In the genomic region with DNA sequence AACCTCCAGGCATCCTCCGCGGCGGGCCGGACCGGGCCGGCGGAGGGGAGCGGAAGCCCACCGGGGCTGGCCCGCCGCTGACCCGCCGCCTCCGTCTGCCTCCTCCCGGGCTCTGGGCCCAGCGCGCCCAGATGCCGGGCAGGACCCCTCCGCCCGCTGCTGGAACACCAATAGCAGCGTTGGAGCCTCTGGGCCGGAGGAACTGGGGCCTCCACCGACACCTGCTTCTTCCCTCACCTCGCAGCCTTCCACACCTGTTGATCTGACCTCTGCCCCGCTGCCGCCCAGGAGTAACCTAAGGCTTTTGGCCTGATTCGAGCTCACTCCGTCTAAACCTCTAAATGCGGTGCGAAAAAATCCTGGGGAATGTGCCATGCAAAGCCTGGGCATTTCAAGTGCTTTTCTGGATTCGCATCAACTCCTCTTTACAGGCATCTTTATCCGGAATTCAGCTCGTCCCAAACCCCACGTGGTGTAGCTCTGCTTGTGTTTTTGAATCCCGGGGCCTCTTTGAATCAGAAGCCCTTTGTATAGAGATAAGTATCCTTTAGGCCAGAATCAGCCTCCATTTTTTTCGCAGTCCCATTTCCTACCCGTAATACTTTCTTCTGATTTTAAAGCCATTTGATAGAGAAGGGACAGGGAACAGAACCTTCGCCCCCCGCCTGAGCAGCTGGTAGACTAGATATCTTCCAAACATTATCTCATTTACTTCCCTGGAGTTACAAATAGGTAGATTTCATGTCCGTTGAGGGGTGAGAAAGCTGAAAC, we compare ENCODE assay signal across 8 cellular contexts. TPM values are rescaled to one million over a fixed set of nuclear protein-coding genes. Genes with fewer than 3 reads are reported as not detected.
A peak's percentile ranks its signal among the peaks of the same experiment; 100 is the strongest.
DNase-seq lines count a peak whose midpoint lies in the region; ATAC-seq and TF ChIP-seq lines count a peak whose summit lies in the region.

No MANE protein-coding gene starts in this region.

- peaks cover 16% of the 10 kb centered on the region for H4K20me1 ChIP-seq in Loucy (ENCODE audit: insufficient read depth, low read length, poor library complexity, severe bottlenecking)

- peak overlapping the region; percentile 69 for H3K9ac ChIP-seq in Loucy (ENCODE audit: low read depth, low read length, poor library complexity, severe bottlenecking)
- peak overlapping the region; percentile 85; the same call in 1 of the 2 replicates for H3K9ac ChIP-seq in iPS-20b (ENCODE audit: low read depth, low read length)
- peak overlapping the region; percentile 74 to 79 (median 75) for H3K9ac ChIP-seq in skeletal muscle tissue (ENCODE audit: low read depth in 1 of 3, low read length in 3 of 3)

- H3F3A ChIP-seq in Loucy (ENCODE audit: low read depth): no peaks in the 10 kb centered on the region

- ATAC-seq in left ventricle myocardium superior: no peak
- no peak for ATAC-seq in GM18870 (IDR thresholded peaks at IDR 0.05; ENCODE audit: unreplicated experiment)

- H3K9me2 ChIP-seq in Loucy (replicated peaks; ENCODE audit: low read depth, low read length): no peaks in the 10 kb centered on the region

- TF ChIP-seq CTCF in left ventricle myocardium inferior (IDR thresholded peaks at IDR 0.05; ENCODE audit: borderline replicate concordance) (no peak), Loucy (conservative IDR thresholded peaks at IDR 0.05; ENCODE audit: low read length) (no peak)

- H3K27ac ChIP-seq in left ventricle myocardium inferior (replicated peaks) (peak overlapping the region; percentile 95), iPS-20b (ENCODE audit: low read length) (peak overlapping the region; percentile 96), skeletal muscle tissue (ENCODE audit: low read depth, low read length) (peak overlapping the region; percentile 91)

- H3K79me2 ChIP-seq in Loucy (ENCODE audit: insufficient read depth, low read length): peaks cover 36% of the 10 kb centered on the region

- H3K9me3 ChIP-seq in left ventricle myocardium inferior (replicated peaks) (no peaks in the 10 kb centered on the region), Loucy (ENCODE audit: insufficient read depth, low read depth, low read length) (no peaks in the 10 kb centered on the region), iPS-20b (ENCODE audit: insufficient read depth, low read depth, low read length) (no peaks in the 10 kb centered on the region), skeletal muscle tissue (ENCODE audit: control insufficient read depth in 3 of 3, low read length in 3 of 3) (no peaks in the 10 kb centered on the region)

- peak overlapping the region; percentile 65; the same call in 1 of the 2 replicates for H2AFZ ChIP-seq in Loucy (ENCODE audit: low read length)

- intact Hi-C loops in left ventricle myocardium inferior (cut with micrococcal nuclease): loop anchor here (10.0 kb wide), 1 partner anchor 107 kb away; no protein-coding TSS in a partner anchor
- intact Hi-C loops in left ventricle myocardium superior (cut with micrococcal nuclease): no loop called here

- peaks cover 72% of the 10 kb centered on the region for H3K4me1 ChIP-seq in left ventricle myocardium inferior
- peaks cover 39% of the 10 kb centered on the region for H3K4me1 ChIP-seq in Loucy (ENCODE audit: insufficient read depth, low read length, poor library complexity, severe bottlenecking)
- peaks cover 40% of the 10 kb centered on the region for H3K4me1 ChIP-seq in iPS-20b (ENCODE audit: insufficient read depth, low read length)
- H3K4me1 ChIP-seq in skeletal muscle tissue (ENCODE audit: control insufficient read depth in 3 of 3, insufficient read depth in 3 of 3, low read length in 3 of 3): peaks cover 9 to 28% (median 19%) of the 10 kb centered on the region in 3 donors

- DNase-seq in left ventricle myocardium inferior (no peak), left ventricle myocardium superior (no peak), amygdala (lab: John Stamatoyannopoulos, UW) (peak in 40 of 56 donors; percentile 29 to 83 (median 64)), iPS-NIHi7 (ENCODE audit: extremely low spot score) (no peak)

- peak overlapping the region; percentile 74 for H3K4me2 ChIP-seq in Loucy (ENCODE audit: low read depth, low read length, poor library complexity, severe bottlenecking)

- no peaks in the 10 kb centered on the region for H3K27me3 ChIP-seq in left ventricle myocardium inferior (ENCODE audit: low read depth)
- no peaks in the 10 kb centered on the region for H3K27me3 ChIP-seq in Loucy (ENCODE audit: insufficient read depth, low read length, poor library complexity, severe bottlenecking)
- no peaks in the 10 kb centered on the region for H3K27me3 ChIP-seq in iPS-20b (ENCODE audit: insufficient read depth, low read length)
- peaks cover 8 to 44% (median 30%) of the 10 kb centered on the region in 3 donors for H3K27me3 ChIP-seq in skeletal muscle tissue (ENCODE audit: control insufficient read depth in 3 of 3, insufficient read depth in 3 of 3, low read length in 3 of 3)

- H3K4me3 ChIP-seq in left ventricle myocardium inferior: peak overlapping the region; percentile 80
- H3K4me3 ChIP-seq in Loucy (ENCODE audit: low read length, poor library complexity, severe bottlenecking): peak overlapping the region; percentile 86
- peak overlapping the region; percentile 78 for H3K4me3 ChIP-seq in iPS-20b (ENCODE audit: low read length)
- peak overlapping the region; percentile 57 to 75 (median 66) for H3K4me3 ChIP-seq in skeletal muscle tissue (ENCODE audit: low read length in 3 of 3)

- H3K36me3 ChIP-seq in left ventricle myocardium inferior (peaks cover under 1% of the 10 kb centered on the region), Loucy (ENCODE audit: insufficient read depth, low read length) (no peaks in the 10 kb centered on the region), iPS-20b (ENCODE audit: insufficient read depth, low read depth, low read length) (peaks cover 16% of the 10 kb centered on the region; the same call in 1 of the 2 replicates), skeletal muscle tissue (ENCODE audit: control insufficient read depth in 3 of 3, insufficient read depth in 3 of 3, low read length in 3 of 3) (no peaks in the 10 kb centered on the region)

RNA-seq across cellular contexts. Expression of gene CNN3, which starts 0.7 kb away (rescaled TPM):
- total RNA-seq in left ventricle myocardium inferior (67.9 TPM), left ventricle myocardium superior (51.8 TPM), skeletal muscle tissue (198 TPM)

Comparison
In these comparisons a context has a peak if more than half of its experiments do, and no peak if none do; other contexts are left out.
1. DNase-seq: peak in amygdala (40 of 56); none in left ventricle myocardium inferior (single experiment), left ventricle myocardium superior (single experiment) and iPS-NIHi7 (single experiment).
2. Peak in every context shown above with its lines, with median percentiles within 50 percentile points of each other: H3K27ac ChIP-seq, H3K4me3 ChIP-seq and H3K9ac ChIP-seq.